ENCODE assay signal across 1 cellular context in the genomic region with DNA sequence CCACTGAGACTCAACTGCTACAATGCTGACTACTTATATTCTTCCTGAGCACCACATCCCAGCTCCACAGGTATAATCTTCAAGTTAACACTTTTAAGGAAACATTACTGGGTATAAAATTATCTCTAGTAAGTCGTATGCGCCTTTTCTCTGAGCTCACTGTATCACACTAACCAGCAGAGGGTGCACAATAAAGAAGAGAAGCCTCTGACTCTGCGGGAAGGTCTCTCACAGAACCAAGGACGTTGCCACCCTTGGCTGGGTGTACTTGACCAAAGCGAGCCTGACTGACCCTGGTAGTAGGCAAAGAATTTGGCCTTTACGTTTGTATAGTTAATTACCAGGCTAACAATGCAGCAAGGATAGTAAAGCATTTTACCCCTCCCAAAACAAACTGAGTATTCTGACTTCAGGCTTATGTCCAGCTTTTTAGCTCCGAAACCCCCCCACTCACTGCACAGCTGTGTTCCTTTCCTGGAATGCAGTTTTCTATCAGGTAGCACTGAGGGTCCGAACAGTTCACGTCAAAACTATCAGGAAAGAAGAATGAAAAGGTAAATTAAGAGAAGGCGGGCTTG.
A peak's percentile ranks its signal among the peaks of the same experiment; 100 is the strongest.
TF ChIP-seq lines count a peak whose summit lies in the region.

A gene with protein sequence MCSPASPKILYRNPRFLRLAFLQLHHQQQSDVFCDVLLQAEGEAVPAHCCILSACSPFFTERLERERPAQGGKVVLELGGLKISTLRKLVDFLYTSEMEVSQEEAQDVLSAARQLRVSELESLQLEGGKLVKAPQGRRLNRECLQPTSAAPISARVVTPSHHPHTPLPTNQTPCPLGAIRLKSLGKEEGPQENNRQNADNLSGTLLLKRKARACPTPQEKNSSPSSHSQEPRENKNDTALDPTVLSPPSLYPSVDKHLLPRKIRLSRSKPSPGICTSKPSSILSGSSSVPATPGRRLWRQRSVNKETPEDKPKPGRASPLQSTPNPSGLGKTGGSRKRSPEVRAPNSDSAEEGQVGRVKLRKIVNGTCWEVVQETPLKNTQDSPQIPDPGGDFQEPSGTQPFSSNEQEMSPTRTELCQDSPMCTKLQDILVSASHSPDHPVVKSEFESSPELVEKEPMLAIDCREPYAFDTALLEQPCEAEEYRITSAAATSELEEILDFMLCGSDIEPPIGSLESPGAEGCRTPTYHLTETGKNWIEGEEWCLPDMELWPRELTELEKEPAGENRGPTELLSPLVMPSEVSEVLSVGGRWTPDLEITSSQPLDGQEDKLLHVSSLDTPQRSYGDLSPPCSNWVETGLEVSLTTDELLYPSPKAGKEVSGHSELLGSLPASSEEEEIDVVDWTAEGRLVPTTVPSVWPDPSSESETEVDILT (minus strand): TSS at position 144 of the 578 bp plus-strand sequence. CDS start 631 bp downstream, outside the sequence.

TF ChIP-seq in K562, 482 proteins besides CTCF, POLR2A, EP300 and RAD21 (continued from another document):
- TF ChIP-seq, protein P1, sequence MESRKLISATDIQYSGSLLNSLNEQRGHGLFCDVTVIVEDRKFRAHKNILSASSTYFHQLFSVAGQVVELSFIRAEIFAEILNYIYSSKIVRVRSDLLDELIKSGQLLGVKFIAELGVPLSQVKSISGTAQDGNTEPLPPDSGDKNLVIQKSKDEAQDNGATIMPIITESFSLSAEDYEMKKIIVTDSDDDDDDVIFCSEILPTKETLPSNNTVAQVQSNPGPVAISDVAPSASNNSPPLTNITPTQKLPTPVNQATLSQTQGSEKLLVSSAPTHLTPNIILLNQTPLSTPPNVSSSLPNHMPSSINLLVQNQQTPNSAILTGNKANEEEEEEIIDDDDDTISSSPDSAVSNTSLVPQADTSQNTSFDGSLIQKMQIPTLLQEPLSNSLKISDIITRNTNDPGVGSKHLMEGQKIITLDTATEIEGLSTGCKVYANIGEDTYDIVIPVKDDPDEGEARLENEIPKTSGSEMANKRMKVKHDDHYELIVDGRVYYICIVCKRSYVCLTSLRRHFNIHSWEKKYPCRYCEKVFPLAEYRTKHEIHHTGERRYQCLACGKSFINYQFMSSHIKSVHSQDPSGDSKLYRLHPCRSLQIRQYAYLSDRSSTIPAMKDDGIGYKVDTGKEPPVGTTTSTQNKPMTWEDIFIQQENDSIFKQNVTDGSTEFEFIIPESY (CRISPR knock-in tag; IDR thresholded peaks at IDR 0.05), result peak; percentile 88
- TF ChIP-seq ZFP1 (CRISPR knock-in tag; IDR thresholded peaks at IDR 0.05) (0 out of 2 replicates have a peak, but pooled peaks have one; percentile 48), SMC3 (conservative IDR thresholded peaks at IDR 0.05; ENCODE audit: insufficient read depth, low read depth, low read length) (peak; percentile 45), CBFA2T2 (conservative IDR thresholded peaks at IDR 0.05) (no peak)
- TF ChIP-seq, protein P2, sequence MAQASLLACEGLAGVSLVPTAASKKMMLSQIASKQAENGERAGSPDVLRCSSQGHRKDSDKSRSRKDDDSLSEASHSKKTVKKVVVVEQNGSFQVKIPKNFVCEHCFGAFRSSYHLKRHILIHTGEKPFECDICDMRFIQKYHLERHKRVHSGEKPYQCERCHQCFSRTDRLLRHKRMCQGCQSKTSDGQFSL (CRISPR knock-in tag; IDR thresholded peaks at IDR 0.05), result peak; percentile 24; the same call in 1 of the 2 replicates
- TF ChIP-seq, protein P2 (tag; IDR thresholded peaks at IDR 0.05), result no peak
- TF ChIP-seq, protein P3, sequence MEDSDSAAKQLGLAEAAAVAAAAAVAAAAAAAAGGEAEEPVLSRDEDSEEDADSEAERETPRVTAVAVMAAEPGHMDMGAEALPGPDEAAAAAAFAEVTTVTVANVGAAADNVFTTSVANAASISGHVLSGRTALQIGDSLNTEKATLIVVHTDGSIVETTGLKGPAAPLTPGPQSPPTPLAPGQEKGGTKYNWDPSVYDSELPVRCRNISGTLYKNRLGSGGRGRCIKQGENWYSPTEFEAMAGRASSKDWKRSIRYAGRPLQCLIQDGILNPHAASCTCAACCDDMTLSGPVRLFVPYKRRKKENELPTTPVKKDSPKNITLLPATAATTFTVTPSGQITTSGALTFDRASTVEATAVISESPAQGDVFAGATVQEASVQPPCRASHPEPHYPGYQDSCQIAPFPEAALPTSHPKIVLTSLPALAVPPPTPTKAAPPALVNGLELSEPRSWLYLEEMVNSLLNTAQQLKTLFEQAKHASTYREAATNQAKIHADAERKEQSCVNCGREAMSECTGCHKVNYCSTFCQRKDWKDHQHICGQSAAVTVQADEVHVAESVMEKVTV (CRISPR knock-in tag; IDR thresholded peaks at IDR 0.05), result 0 out of 2 replicates have a peak, but pooled peaks have one; percentile 21
